ENCODE assay signal across 2 cellular contexts in the genomic region with DNA sequence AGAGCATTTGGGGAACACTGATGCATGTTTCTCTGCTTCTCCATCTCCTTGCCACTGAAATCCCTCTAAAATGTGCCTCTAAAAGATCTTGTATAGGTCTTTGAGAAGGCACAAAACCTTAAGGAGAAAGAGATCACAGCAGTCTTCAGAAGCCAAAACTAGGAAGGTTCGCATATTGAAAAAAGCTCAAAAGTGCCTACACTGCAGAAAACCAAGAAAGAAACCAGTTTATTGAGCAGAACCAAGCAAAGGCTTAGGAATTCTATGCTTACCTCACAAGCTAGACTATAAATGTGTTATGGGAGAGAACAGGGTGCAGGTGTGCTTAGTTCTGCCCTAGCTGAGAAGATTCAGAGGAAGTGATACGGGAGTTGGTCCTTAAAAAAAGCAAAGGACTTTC.
TF ChIP-seq lines count a peak whose summit lies in the region.

No MANE protein-coding gene starts in this region.

TF ChIP-seq in HepG2, 621 proteins besides CTCF, POLR2A, EP300 and RAD21:
- TF ChIP-seq AGO2 (optimal IDR thresholded peaks at IDR 0.05; ENCODE audit: low read depth, low read length), result no peak
- TF ChIP-seq MAFK (conservative IDR thresholded peaks at IDR 0.05 in 1 of 2, IDR thresholded peaks at IDR 0.05 in 1 of 2; ENCODE audit: low read length in 2 of 2), result peak; percentile 39 to 73; a peak in 2 of 4 replicates
- TF ChIP-seq MAFF (IDR thresholded peaks at IDR 0.05; ENCODE audit: low read depth, low read length), result peak; percentile 46; the same call in 1 of the 2 replicates
- TF ChIP-seq ZNF607 (CRISPR knock-in tag; IDR thresholded peaks at IDR 0.05; ENCODE audit: borderline replicate concordance), result no peak
TF ChIP-seq in HepG2: peak in this region for 2.

TF ChIP-seq in GM12878, 131 proteins besides CTCF, POLR2A, EP300 and RAD21:
- TF ChIP-seq FOXM1 (IDR thresholded peaks at IDR 0.05; ENCODE audit: low read depth, low read length) (no peak), SMARCA5 (IDR thresholded peaks at IDR 0.05) (no peak), SP1 (IDR thresholded peaks at IDR 0.05; ENCODE audit: low read depth, low read length) (no peak), PBX3 (IDR thresholded peaks at IDR 0.05; ENCODE audit: insufficient replicate concordance, low read depth, low read length) (no peak), SUPT20H (IDR thresholded peaks at IDR 0.05; ENCODE audit: borderline replicate concordance, control insufficient read depth, low read depth, low read length) (no peak), SREBF1 (IDR thresholded peaks at IDR 0.05; ENCODE audit: low read length) (no peak), PKNOX1 (IDR thresholded peaks at IDR 0.05) (no peak), SREBF2 (IDR thresholded peaks at IDR 0.05; ENCODE audit: low read length) (no peak), RUNX3 (IDR thresholded peaks at IDR 0.05; ENCODE audit: low read length) (no peak), BACH1 (IDR thresholded peaks at IDR 0.05; ENCODE audit: borderline replicate concordance) (no peak), WRNIP1 (IDR thresholded peaks at IDR 0.05; ENCODE audit: borderline replicate concordance, low read depth, low read length) (no peak), PAX5 (IDR thresholded peaks at IDR 0.05; ENCODE audit: borderline replicate concordance, low read depth, low read length) (no peak), ETV6 (conservative IDR thresholded peaks at IDR 0.05 in 1 of 2, IDR thresholded peaks at IDR 0.05 in 1 of 2; ENCODE audit: borderline replicate concordance in 1 of 2, low read depth in 1 of 2) (no peak), RFX5 (IDR thresholded peaks at IDR 0.05; ENCODE audit: low read depth, low read length) (no peak), SUZ12 (IDR thresholded peaks at IDR 0.05; ENCODE audit: unreplicated experiment) (no peak)
